In genomic region chr22:42905217-42905616, GRCh38 we compare ENCODE assay signal across 1 cellular context.
TF ChIP-seq lines count a peak whose summit lies in the region.

No MANE protein-coding gene starts in this region.

TF ChIP-seq in GM23338, 12 proteins besides CTCF, POLR2A, EP300 and RAD21 (continued from another document):
- TF ChIP-seq ZNF462 (CRISPR knock-in tag; IDR thresholded peaks at IDR 0.05) (no peak), REST (IDR thresholded peaks at IDR 0.05; ENCODE audit: unreplicated experiment) (no peak), EZH2 (IDR thresholded peaks at IDR 0.05; ENCODE audit: low read depth, unreplicated experiment) (no peak), JUNB (IDR thresholded peaks at IDR 0.05; ENCODE audit: unreplicated experiment) (no peak), CREB1 (CRISPR knock-in tag; IDR thresholded peaks at IDR 0.05; ENCODE audit: low read depth) (no peak)
TF ChIP-seq in GM23338: peak in this region for 0.
